1 cellular context compared by ENCODE assay signal in the genomic region with DNA sequence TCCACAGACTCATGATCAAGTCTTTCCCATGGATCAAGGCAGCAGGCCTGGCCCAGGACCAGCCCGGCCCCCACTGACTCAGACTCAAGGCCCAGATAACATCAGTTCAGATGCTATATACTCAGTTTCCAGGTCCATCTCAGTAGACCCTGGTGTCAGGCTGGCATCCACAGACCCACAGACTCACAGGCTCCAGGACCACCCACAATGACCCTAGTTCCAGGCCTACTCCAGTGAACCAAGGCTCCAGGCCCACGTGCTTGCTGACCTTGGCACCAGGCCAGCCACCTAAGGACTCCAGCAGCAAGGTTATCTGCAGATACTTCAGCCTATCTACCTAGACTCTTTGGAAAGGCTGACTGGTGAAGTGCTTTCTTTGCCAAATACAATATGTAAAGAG.
TF ChIP-seq lines count a peak whose summit lies in the region.

No MANE protein-coding gene starts in this region.

TF ChIP-seq in K562, 482 proteins besides CTCF, POLR2A, EP300 and RAD21:
- TF ChIP-seq HIVEP1 (CRISPR knock-in tag; IDR thresholded peaks at IDR 0.05) (no peak), NFIC (IDR thresholded peaks at IDR 0.05) (0 out of 2 replicates have a peak, but pooled peaks have one; percentile 19)
